Comparison of ENCODE assay signal across 3 cellular contexts in genomic region chr6:46190889-46191288, GRCh38.
TF ChIP-seq lines count a peak whose summit lies in the region.

No MANE protein-coding gene starts in this region.

TF ChIP-seq in GM23338, 12 proteins besides CTCF, POLR2A, EP300 and RAD21 (continues in another document):
- no peak for TF ChIP-seq ZNF462 (CRISPR knock-in tag; IDR thresholded peaks at IDR 0.05)

TF ChIP-seq in H1, 55 proteins besides CTCF, POLR2A, EP300 and RAD21:
- TF ChIP-seq RNF2 (IDR thresholded peaks at IDR 0.05; ENCODE audit: borderline replicate concordance, low read depth, low read length, missing control alignments, poor library complexity, severe bottlenecking) (no peak), BACH1 (IDR thresholded peaks at IDR 0.05; ENCODE audit: low read length) (no peak), TCF12 (IDR thresholded peaks at IDR 0.05; ENCODE audit: low read depth, low read length) (no peak), CBX5 (IDR thresholded peaks at IDR 0.05; ENCODE audit: low read depth, low read length) (no peak)

TF ChIP-seq in SK-N-SH, 30 proteins besides CTCF, POLR2A, EP300 and RAD21:
- TF ChIP-seq GATA2 (CRISPR knock-in tag; IDR thresholded peaks at IDR 0.05) (no peak), NRF1 (IDR thresholded peaks at IDR 0.05; ENCODE audit: low read depth, low read length) (no peak), NFIC (IDR thresholded peaks at IDR 0.05; ENCODE audit: borderline replicate concordance) (no peak), FOXM1 (IDR thresholded peaks at IDR 0.05; ENCODE audit: low read depth) (no peak), ZBTB33 (IDR thresholded peaks at IDR 0.05; ENCODE audit: borderline replicate concordance, low read depth) (no peak), FOXJ3 (CRISPR knock-in tag; IDR thresholded peaks at IDR 0.05) (no peak), ELF1 (IDR thresholded peaks at IDR 0.05) (no peak), PBX3 (IDR thresholded peaks at IDR 0.05) (no peak), IRF3 (IDR thresholded peaks at IDR 0.05; ENCODE audit: low read depth, low read length) (no peak), SMC3 (IDR thresholded peaks at IDR 0.05; ENCODE audit: low read depth, low read length) (no peak), JUND (IDR thresholded peaks at IDR 0.05) (no peak), MEF2A (IDR thresholded peaks at IDR 0.05; ENCODE audit: borderline replicate concordance, low read depth) (no peak), TCF12 (IDR thresholded peaks at IDR 0.05) (no peak), RCOR1 (IDR thresholded peaks at IDR 0.05; ENCODE audit: low read length) (no peak), REST (IDR thresholded peaks at IDR 0.05; ENCODE audit: low read depth, low read length) (no peak), MXI1 (IDR thresholded peaks at IDR 0.05; ENCODE audit: low read depth, low read length) (no peak)
